Comparison of ENCODE assay signal across 15 cellular contexts in the genomic region with DNA sequence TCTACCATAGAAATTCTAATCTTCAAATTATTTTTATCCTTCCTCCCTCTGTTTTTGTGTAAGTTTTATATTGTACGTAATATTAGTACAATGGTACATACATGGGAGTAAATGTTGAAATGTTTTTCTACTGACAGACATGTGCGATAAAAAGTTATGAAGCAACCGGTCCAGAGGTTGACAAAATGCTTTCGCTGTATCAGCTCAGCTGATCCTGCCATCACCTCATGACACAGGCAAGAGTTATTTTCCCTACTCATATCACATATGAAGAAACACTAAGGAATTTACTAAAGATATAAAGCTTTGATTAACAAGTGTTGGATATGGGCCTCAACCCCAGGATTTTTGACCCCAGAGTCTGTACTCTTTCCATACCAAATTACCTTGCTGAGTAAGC. TPM values are rescaled to one million over a fixed set of nuclear protein-coding genes. Genes with fewer than 3 reads are reported as not detected.
DNase-seq lines count a peak whose midpoint lies in the region; ATAC-seq, FAIRE-seq and TF ChIP-seq lines count a peak whose summit lies in the region.
"Had no signal": no experiment of that assay in that cellular context is flagged by ENCODE, and none has a peak within 500 bp of the region (broad histone marks: within the 10 kb centered on the region; RNA-seq: fewer than 3 reads in every experiment).

No MANE protein-coding gene starts in this region.

- no peak overlapping the region for H4K91ac ChIP-seq in trophoblast cell (ENCODE audit: low read depth, low read length)

- H3K9ac ChIP-seq in trophoblast cell (ENCODE audit: low read length), result no peak overlapping the region

- H2AK5ac ChIP-seq in trophoblast cell (ENCODE audit: low read length), result no peak overlapping the region

- no peak overlapping the region for H3K18ac ChIP-seq in trophoblast cell (ENCODE audit: low read length)

- no peak overlapping the region for H3K27ac ChIP-seq in brain microvascular endothelial cell
- no peak overlapping the region for H3K27ac ChIP-seq in trophoblast cell (ENCODE audit: low read depth, low read length)
- H3K27ac ChIP-seq: 22Rv1 had no signal

- no peak overlapping the region for H3K4me3 Mint-ChIP-seq in naive thymus-derived CD8-positive, alpha-beta T cell
- H3K4me3 Mint-ChIP-seq: CD14-positive monocyte; CD8-positive, alpha-beta T cell had no signal

- H3K4me1 ChIP-seq in trophoblast cell (ENCODE audit: control insufficient read depth in 1 of 2, insufficient read depth in 2 of 2, low read length in 2 of 2), result no peaks in the 10 kb centered on the region
- H3K4me1 ChIP-seq: Caco-2 had no signal

- no peak overlapping the region for H3K4me2 ChIP-seq in trophoblast cell (ENCODE audit: low read length)

- TF ChIP-seq CTCF in brain microvascular endothelial cell (IDR thresholded peaks at IDR 0.05; ENCODE audit: low read depth, low read length, missing control alignments) (no peak), fibroblast of the aortic adventitia (IDR thresholded peaks at IDR 0.05; ENCODE audit: insufficient read depth, low read length) (no peak)

- POLR2A ChIA-PET in naive thymus-derived CD8-positive, alpha-beta T cell (lab: Charles Lee), result no interaction called here

- no peak for ATAC-seq in naive thymus-derived CD8-positive, alpha-beta T cell
- ATAC-seq: CD8-positive, alpha-beta T cell had no signal

- peak; percentile 18 for FAIRE-seq in GM19239 (lab: Jason Lieb, UNC)
- FAIRE-seq: H1 had no signal

- H4K12ac ChIP-seq in trophoblast cell (ENCODE audit: low read depth, low read length), result no peak overlapping the region

- H2AFZ ChIP-seq in trophoblast cell (ENCODE audit: insufficient read depth, low read length, poor library complexity), result no peak overlapping the region

- H3K27me3 ChIP-seq in brain microvascular endothelial cell (replicated peaks), result no peaks in the 10 kb centered on the region
- no peaks in the 10 kb centered on the region for H3K27me3 ChIP-seq in trophoblast cell (ENCODE audit: insufficient read depth, low read length)

- no peaks in the 10 kb centered on the region for H3K79me2 ChIP-seq in trophoblast cell (ENCODE audit: control insufficient read depth, insufficient read depth, low read length, poor library complexity)

- H3K9me3 Mint-ChIP-seq in naive thymus-derived CD8-positive, alpha-beta T cell, result peaks cover 0 to 5% (median 0%) of the 10 kb centered on the region in 9 donors
- H3K9me3 Mint-ChIP-seq: CD8-positive, alpha-beta T cell had no signal

- no peak overlapping the region for H3K4me3 ChIP-seq in brain microvascular endothelial cell (ENCODE audit: low read depth, low read length)
- H3K4me3 ChIP-seq in fibroblast of the aortic adventitia (ENCODE audit: low read depth, low read length), result no peak overlapping the region
- no peak overlapping the region for H3K4me3 ChIP-seq in trophoblast cell (ENCODE audit: low read depth, low read length)
- H3K4me3 ChIP-seq: HAP-1 had no signal

- no peaks in the 10 kb centered on the region for H3K9me3 ChIP-seq in trophoblast cell (ENCODE audit: insufficient read depth, low read depth, low read length)
- H3K9me3 ChIP-seq: Caco-2, HAP-1 had no signal

- H3K36me3 ChIP-seq in brain microvascular endothelial cell (replicated peaks), result no peaks in the 10 kb centered on the region
- no peaks in the 10 kb centered on the region for H3K36me3 ChIP-seq in trophoblast cell (ENCODE audit: control insufficient read depth in 1 of 2, insufficient read depth in 2 of 2, low read length in 2 of 2)
- H3K36me3 ChIP-seq: HAP-1 had no signal

- H3K4me1 Mint-ChIP-seq in naive thymus-derived CD8-positive, alpha-beta T cell, result peaks cover 0 to 3% (median 0%) of the 10 kb centered on the region in 4 donors

- H3K36me3 Mint-ChIP-seq in naive thymus-derived CD8-positive, alpha-beta T cell, result peaks cover 0 to 2% (median 0%) of the 10 kb centered on the region in 3 donors

- in situ Hi-C loops in brain microvascular endothelial cell (cut with HindIII; ENCODE audit: low pct_ligation_motif_present, low sequenced_read_pairs), result no loop called here

- DNase-seq in GM19239 (ENCODE audit: insufficient read length, low spot score), result no peak
- peak; percentile 25 for DNase-seq in brain microvascular endothelial cell
- peak; percentile 50 for DNase-seq in fibroblast of the aortic adventitia (ENCODE audit: low read depth)
- peak; percentile 49 to 76 for DNase-seq in trophoblast cell
- no peak for DNase-seq in naive thymus-derived CD8-positive, alpha-beta T cell
- DNase-seq in SHP77 (lab: John Stamatoyannopoulos, UW), result no peak
- no peak for DNase-seq in KG1 (lab: John Stamatoyannopoulos, UW)
- DNase-seq: Caco-2; CD8-positive, alpha-beta T cell; DND-41; GDM1 had no signal

- H3K79me1 ChIP-seq in trophoblast cell (ENCODE audit: low read length), result no peaks in the 10 kb centered on the region

- H3K27ac Mint-ChIP-seq in naive thymus-derived CD8-positive, alpha-beta T cell, result no peak overlapping the region
- H3K27ac Mint-ChIP-seq: CD8-positive, alpha-beta T cell had no signal

- H3K14ac ChIP-seq in trophoblast cell (ENCODE audit: low read length), result no peak overlapping the region

- no peak overlapping the region for H3K4ac ChIP-seq in trophoblast cell (ENCODE audit: low read depth, low read length)

- H2BK12ac ChIP-seq in trophoblast cell (ENCODE audit: low read length), result no peak overlapping the region

- no peak overlapping the region for H3K23ac ChIP-seq in trophoblast cell (ENCODE audit: low read length)

- H3K27me3 Mint-ChIP-seq in naive thymus-derived CD8-positive, alpha-beta T cell, result no peaks in the 10 kb centered on the region

- H2BK120ac ChIP-seq in trophoblast cell (ENCODE audit: insufficient read depth, low read length, poor library complexity), result no peak overlapping the region

- no peak overlapping the region for H2BK5ac ChIP-seq in trophoblast cell (ENCODE audit: low read depth, low read length, poor library complexity)

- no peak overlapping the region for H4K8ac ChIP-seq in trophoblast cell (ENCODE audit: low read depth, low read length)

- no CpG with 5 or more reads among the region's 4 CpGs for WGBS in trophoblast cell (ENCODE audit: extremely low coverage, insufficient coverage, insufficient read length)

RNA-seq across cellular contexts. Expression of a gene that starts 49.9 kb away (rescaled TPM):
- total RNA-seq in fibroblast of the aortic adventitia (ENCODE audit: low replicate concordance), result 10.5 and 13.5 TPM in 2 replicates
- 23.2 and 26.6 TPM in 2 replicates for polyA plus RNA-seq in trophoblast cell (2013)
- total RNA-seq in naive thymus-derived CD8-positive, alpha-beta T cell, result 1 to 10 TPM; 1.5 to 2.5 TPM
- polyA plus RNA-seq in naive thymus-derived CD8-positive, alpha-beta T cell, result 1 to 10 TPM in 1 of 3 donors, under 1 TPM in 2; 0.72 to 1.1 (median 0.92) TPM

Comparison
In these comparisons a context has a peak if more than half of its experiments do, and no peak if none do; other contexts are left out.
1. DNase-seq: peak in brain microvascular endothelial cell (single experiment), fibroblast of the aortic adventitia (single experiment) and trophoblast cell (2 of 2); none in GM19239 (single experiment), naive thymus-derived CD8-positive, alpha-beta T cell (0 of 10), SHP77 (0 of 2) and KG1 (single experiment).